Comparison of ENCODE assay signal across 1 cellular context in genomic region chr20:57748601-57749130, GRCh38.
A peak's percentile ranks its signal among the peaks of the same experiment; 100 is the strongest.
TF ChIP-seq lines count a peak whose summit lies in the region.

No MANE protein-coding gene starts in this region.

TF ChIP-seq in HEK293, 187 proteins besides CTCF, POLR2A, EP300 and RAD21 (continued from another document and continues in another):
- TF ChIP-seq TSHZ1 (tag by site-specific recombination; IDR thresholded peaks at IDR 0.05; ENCODE audit: borderline replicate concordance) (no peak), ZNF830 (tag by site-specific recombination; IDR thresholded peaks at IDR 0.05; ENCODE audit: low read depth) (no peak), ZNF169 (tag by site-specific recombination; IDR thresholded peaks at IDR 0.05) (no peak), ZNF133 (tag by site-specific recombination; IDR thresholded peaks at IDR 0.05) (no peak), ZNF843 (tag by site-specific recombination; IDR thresholded peaks at IDR 0.05) (0 out of 2 replicates have a peak, but pooled peaks have one; percentile 32), ZBTB17 (tag by site-specific recombination; IDR thresholded peaks at IDR 0.05) (peak; percentile 85), ZNF433 (tag by site-specific recombination; IDR thresholded peaks at IDR 0.05; ENCODE audit: low read depth) (no peak), EGR2 (tag by site-specific recombination; IDR thresholded peaks at IDR 0.05; ENCODE audit: low read depth) (peak; percentile 37; the same call in 1 of the 2 replicates), ZNF473 (tag by site-specific recombination; IDR thresholded peaks at IDR 0.05) (no peak), ZNF157 (tag by site-specific recombination; IDR thresholded peaks at IDR 0.05) (no peak), PRDM2 (tag by site-specific recombination; IDR thresholded peaks at IDR 0.05; ENCODE audit: borderline replicate concordance) (no peak), ZNF221 (tag by site-specific recombination; IDR thresholded peaks at IDR 0.05; ENCODE audit: borderline replicate concordance) (no peak), ZNF423 (tag by site-specific recombination; IDR thresholded peaks at IDR 0.05) (peak; percentile 53; the same call in 1 of the 2 replicates), ZNF148 (tag by site-specific recombination; IDR thresholded peaks at IDR 0.05; ENCODE audit: borderline replicate concordance) (no peak), ZBTB26 (tag by site-specific recombination; optimal IDR thresholded peaks at IDR 0.05) (peak; percentile 98), ZNF692 (tag by site-specific recombination; IDR thresholded peaks at IDR 0.05) (peak; percentile 68; the same call in 1 of the 2 replicates), ZNF155 (tag by site-specific recombination; IDR thresholded peaks at IDR 0.05) (no peak), ZNF146 (tag by site-specific recombination; IDR thresholded peaks at IDR 0.05) (0 out of 2 replicates have a peak, but pooled peaks have one; percentile 12), ZNF335 (tag by site-specific recombination; conservative IDR thresholded peaks at IDR 0.05) (peak; percentile 82), ZBTB1 (tag by site-specific recombination; IDR thresholded peaks at IDR 0.05) (no peak), ZNF140 (tag by site-specific recombination; IDR thresholded peaks at IDR 0.05) (no peak), ZNF112 (tag by site-specific recombination; IDR thresholded peaks at IDR 0.05) (no peak), ZNF791 (tag by site-specific recombination; IDR thresholded peaks at IDR 0.05) (no peak), TRIM28 (IDR thresholded peaks at IDR 0.05; ENCODE audit: borderline replicate concordance, low read length) (no peak), ZSCAN23 (tag by site-specific recombination; IDR thresholded peaks at IDR 0.05) (0 out of 2 replicates have a peak, but pooled peaks have one; percentile 27), SETDB1 (IDR thresholded peaks at IDR 0.05; ENCODE audit: insufficient read length, low read length) (no peak), ZNF518A (tag by site-specific recombination; conservative IDR thresholded peaks at IDR 0.05; ENCODE audit: low read depth) (peak; percentile 31; the same call in 1 of the 2 replicates), BCL11A (tag by site-specific recombination; IDR thresholded peaks at IDR 0.05; ENCODE audit: low read depth) (peak; percentile 38; the same call in 1 of the 2 replicates), ZNF266 (tag by site-specific recombination; IDR thresholded peaks at IDR 0.05; ENCODE audit: low read depth) (no peak), ZNF530 (tag by site-specific recombination; IDR thresholded peaks at IDR 0.05; ENCODE audit: low read depth) (no peak), ZIC2 (tag by site-specific recombination; IDR thresholded peaks at IDR 0.05) (peak; percentile 65), GLIS1 (tag by site-specific recombination; IDR thresholded peaks at IDR 0.05) (peak; percentile 79), ZBTB21 (tag by site-specific recombination; IDR thresholded peaks at IDR 0.05) (no peak), ZNF311 (tag by site-specific recombination; IDR thresholded peaks at IDR 0.05; ENCODE audit: borderline replicate concordance) (no peak), KLF1 (tag by site-specific recombination; IDR thresholded peaks at IDR 0.05) (peak; percentile 78), YY1 (tag by site-specific recombination; IDR thresholded peaks at IDR 0.05) (no peak), SP7 (tag by site-specific recombination; IDR thresholded peaks at IDR 0.05) (peak; percentile 65), ZNF571 (tag by site-specific recombination; IDR thresholded peaks at IDR 0.05) (no peak), ZNF121 (tag by site-specific recombination; IDR thresholded peaks at IDR 0.05) (no peak), ZNF626 (tag by site-specific recombination; IDR thresholded peaks at IDR 0.05) (no peak), ZNF292 (tag by site-specific recombination; IDR thresholded peaks at IDR 0.05; ENCODE audit: borderline replicate concordance, low read depth) (no peak), ZBTB8A (tag by site-specific recombination; IDR thresholded peaks at IDR 0.05) (peak; percentile 47; the same call in 1 of the 2 replicates), ZNF600 (tag by site-specific recombination; IDR thresholded peaks at IDR 0.05) (peak; percentile 91), ZNF2 (tag by site-specific recombination; IDR thresholded peaks at IDR 0.05) (no peak), ZNF132 (tag by site-specific recombination; IDR thresholded peaks at IDR 0.05; ENCODE audit: borderline replicate concordance) (no peak), ZNF416 (tag by site-specific recombination; IDR thresholded peaks at IDR 0.05) (no peak)
